In genomic region chr10:14810969-14811953, GRCh38 we compare ENCODE assay signal across 21 cellular contexts. TPM values are rescaled to one million over a fixed set of nuclear protein-coding genes. Genes with fewer than 3 reads are reported as not detected.
A peak's percentile ranks its signal among the peaks of the same experiment; 100 is the strongest.
DNase-seq lines count a peak whose midpoint lies in the region; ATAC-seq and TF ChIP-seq lines count a peak whose summit lies in the region.
"Had no signal": no experiment of that assay in that cellular context is flagged by ENCODE, and none has a peak within 500 bp of the region (broad histone marks: within the 10 kb centered on the region; RNA-seq: fewer than 3 reads in every experiment).

No MANE protein-coding gene starts in this region.

- TF ChIP-seq CTCF in epithelial cell of esophagus (IDR thresholded peaks at IDR 0.05; ENCODE audit: insufficient read depth, low read depth, low read length, missing control alignments), result no peak
- no peak for TF ChIP-seq CTCF in progenitor cell of endocrine pancreas (IDR thresholded peaks at IDR 0.05; ENCODE audit: unreplicated experiment)

- H3K9me3 Mint-ChIP-seq in activated T-cell treated with anti-CD3 and anti-CD28 coated beads, Interleukin-2, amount 50 U/mL, for 4 hours, result no peaks in the 10 kb centered on the region
- no peaks in the 10 kb centered on the region for H3K9me3 Mint-ChIP-seq in progenitor cell of endocrine pancreas (ENCODE audit: low read depth)
- H3K9me3 Mint-ChIP-seq: activated T-helper 1 cell treated with anti-CD3 and anti-CD28 coated beads, Interleukin-12 subunit alpha, Interleukin-12 subunit beta, Interleukin-2, Interleukin-4 antibody, amounts not matched to agents 30 ng/mL and 10 ng/mL and 1 ng/mL, durations not matched to agents 14 hours and 24 hours and 36 hours; naive thymus-derived CD4-positive, alpha-beta T cell had no signal

- no peak overlapping the region for H3K4me3 Mint-ChIP-seq in activated T-cell treated with anti-CD3 and anti-CD28 coated beads, Interleukin-2, amount 50 U/mL, for 4 hours
- H3K4me3 Mint-ChIP-seq in progenitor cell of endocrine pancreas (ENCODE audit: low read depth), result no peak overlapping the region
- H3K4me3 Mint-ChIP-seq: activated CD8-positive, alpha-beta T cell treated with anti-CD3 and anti-CD28 coated beads, Interleukin-2, amount 10 ng/mL, durations not matched to agents 7 days and 5 days; activated T-helper 1 cell treated with anti-CD3 and anti-CD28 coated beads, Interleukin-12 subunit alpha, Interleukin-12 subunit beta, Interleukin-2, Interleukin-4 antibody, amounts not matched to agents 30 ng/mL and 10 ng/mL and 1 ng/mL, durations not matched to agents 14 hours and 24 hours and 36 hours; naive thymus-derived CD4-positive, alpha-beta T cell had no signal

- peaks cover 15% of the 10 kb centered on the region for H3K4me1 Mint-ChIP-seq in activated T-cell treated with anti-CD3 and anti-CD28 coated beads, Interleukin-2, amount 50 U/mL, for 4 hours (ENCODE audit: low read depth)
- peaks cover 12% of the 10 kb centered on the region for H3K4me1 Mint-ChIP-seq in progenitor cell of endocrine pancreas (ENCODE audit: low read depth)

- no peaks in the 10 kb centered on the region for H3K36me3 Mint-ChIP-seq in activated T-cell treated with anti-CD3 and anti-CD28 coated beads, Interleukin-2, amount 50 U/mL, for 4 hours (ENCODE audit: insufficient read depth)
- H3K36me3 Mint-ChIP-seq in progenitor cell of endocrine pancreas (ENCODE audit: insufficient read depth), result no peaks in the 10 kb centered on the region

- no peak overlapping the region for H3K4me3 ChIP-seq in epithelial cell of esophagus (ENCODE audit: low read length)
- H3K4me3 ChIP-seq: BLaER1 treated with 17β-estradiol and CSF1 and Interleukin-3, amounts not matched to agents 10 nM and 100 nM; body of pancreas; ovary had no signal

- no peaks in the 10 kb centered on the region for H3K27me3 Mint-ChIP-seq in activated T-cell treated with anti-CD3 and anti-CD28 coated beads, Interleukin-2, amount 50 U/mL, for 4 hours (ENCODE audit: low read depth)
- H3K27me3 Mint-ChIP-seq in progenitor cell of endocrine pancreas, result no peaks in the 10 kb centered on the region

- no peak for DNase-seq in activated T-cell treated with anti-CD3 and anti-CD28 coated beads, Interleukin-2, amount 50 U/mL, for 4 hours
- DNase-seq in activated T-cell treated with anti-CD3 and anti-CD28 coated beads, Interleukin-2, amount 50 U/mL, for 48 hours, result no peak
- DNase-seq in NCI-H748 treated with DMSO at 0.1 percent for 48 hours (lab: John Stamatoyannopoulos, UW) (peak; percentile 17), epithelial cell of esophagus (ENCODE audit: low read depth) (peak; percentile 8), progenitor cell of endocrine pancreas (ENCODE audit: low spot score, unreplicated experiment) (no peak), pons (ENCODE audit: low spot score) (no peak)
- DNase-seq: activated CD4-positive, CD25-positive, alpha-beta regulatory T cell; activated CD8-positive, alpha-beta T cell treated with anti-CD3 and anti-CD28 coated beads, Interleukin-2, amount 10 ng/mL, durations not matched to agents 7 days and 5 days; body of pancreas; NCI-H1105; NCI-H2107; NCI-H510A treated with DMSO at 0.1 percent for 48 hours; ovary; Right ventricle myocardium superior; substantia nigra had no signal

- ATAC-seq in activated T-cell treated with anti-CD3 and anti-CD28 coated beads, Interleukin-2, amount 50 U/mL, for 4 hours, result peak; percentile 18 to 41
- ATAC-seq in HG03432 (IDR thresholded peaks at IDR 0.05; ENCODE audit: unreplicated experiment) (no peak), GM21515 (IDR thresholded peaks at IDR 0.05; ENCODE audit: unreplicated experiment) (no peak)
- ATAC-seq: activated CD8-positive, alpha-beta T cell treated with anti-CD3 and anti-CD28 coated beads, Interleukin-2, amount 10 ng/mL, durations not matched to agents 7 days and 5 days; body of pancreas; naive thymus-derived CD4-positive, alpha-beta T cell; sciatic nerve had no signal

- peak overlapping the region; percentile 7 for H3K27ac Mint-ChIP-seq in progenitor cell of endocrine pancreas
- H3K27ac Mint-ChIP-seq: activated CD8-positive, alpha-beta T cell treated with anti-CD3 and anti-CD28 coated beads, Interleukin-2, amount 10 ng/mL, durations not matched to agents 7 days and 5 days; activated T-helper 1 cell treated with anti-CD3 and anti-CD28 coated beads, Interleukin-12 subunit alpha, Interleukin-12 subunit beta, Interleukin-2, Interleukin-4 antibody, amounts not matched to agents 30 ng/mL and 10 ng/mL and 1 ng/mL, durations not matched to agents 14 hours and 24 hours and 36 hours had no signal

RNA-seq across cellular contexts. Expression of gene CDNF, which starts 26.6 kb away (rescaled TPM):
- 1 to 10 TPM in 2 of 3 donors, under 1 TPM in 1; 0.71 to 2.1 (median 1.0) TPM for total RNA-seq in activated T-cell treated with anti-CD3 and anti-CD28 coated beads, Interleukin-2, amount 50 U/mL, for 4 hours
- total RNA-seq in progenitor cell of endocrine pancreas, result 1.3 and 2.3 TPM in 2 replicates

RNA-seq across cellular contexts. Expression of gene HSPA14, which starts 26.8 kb away (rescaled TPM):
- total RNA-seq in activated T-cell treated with anti-CD3 and anti-CD28 coated beads, Interleukin-2, amount 50 U/mL, for 4 hours, result 10 to 100 TPM; 53.9 to 58.5 (median 54.6) TPM
- total RNA-seq in progenitor cell of endocrine pancreas, result 13.2 and 15.2 TPM in 2 replicates

RNA-seq across cellular contexts. Expression of gene MSANTD7, which starts 26.8 kb away (rescaled TPM):
- 10 to 100 TPM; 28.1 to 33.0 (median 32.0) TPM for total RNA-seq in activated T-cell treated with anti-CD3 and anti-CD28 coated beads, Interleukin-2, amount 50 U/mL, for 4 hours
- total RNA-seq in progenitor cell of endocrine pancreas, result 15.7 and 16.0 TPM in 2 replicates

RNA-seq across cellular contexts. Expression of gene FAM107B, which starts 36.6 kb away (rescaled TPM):
- 100 to 1,000 TPM; 104 to 131 (median 114) TPM for total RNA-seq in activated T-cell treated with anti-CD3 and anti-CD28 coated beads, Interleukin-2, amount 50 U/mL, for 4 hours
- total RNA-seq in progenitor cell of endocrine pancreas, result 82.2 and 87.4 TPM in 2 replicates

Comparison
In these comparisons a context has a peak if more than half of its experiments do, and no peak if none do; other contexts are left out.
1. ATAC-seq: peak in activated T-cell treated with anti-CD3 and anti-CD28 coated beads, Interleukin-2, amount 50 U/mL, for 4 hours (2 of 2); none in HG03432 (single experiment) and GM21515 (single experiment).
2. DNase-seq: peak in NCI-H748 treated with DMSO at 0.1 percent for 48 hours (single experiment) and epithelial cell of esophagus (single experiment); none in activated T-cell treated with anti-CD3 and anti-CD28 coated beads, Interleukin-2, amount 50 U/mL, for 4 hours (single experiment), activated T-cell treated with anti-CD3 and anti-CD28 coated beads, Interleukin-2, amount 50 U/mL, for 48 hours (0 of 2), progenitor cell of endocrine pancreas (single experiment) and pons (single experiment).